Comparison of ENCODE assay signal across 14 cellular contexts in genomic region chr17:1995321-1996242, GRCh38. TPM values are rescaled to one million over a fixed set of nuclear protein-coding genes. Genes with fewer than 3 reads are reported as not detected.
DNase-seq lines count a peak whose midpoint lies in the region; ATAC-seq, FAIRE-seq and TF ChIP-seq lines count a peak whose summit lies in the region.
"Had no signal": no experiment of that assay in that cellular context is flagged by ENCODE, and none has a peak within 500 bp of the region (broad histone marks: within the 10 kb centered on the region; RNA-seq: fewer than 3 reads in every experiment).

No MANE protein-coding gene starts in this region.

- no peaks in the 10 kb centered on the region for H3K36me3 ChIP-seq in bronchial epithelial cell (ENCODE audit: control insufficient read depth, insufficient read depth, low read length)
- H3K36me3 ChIP-seq: SJCRH30 had no signal

- DNase-seq in HEK293T (ENCODE audit: extremely low spot score) (no peak), bronchial epithelial cell (ENCODE audit: low read depth) (no peak), mucosa of gallbladder (ENCODE audit: low spot score) (peak; percentile 30), GM20000 (ENCODE audit: low spot score) (no peak)
- DNase-seq: activated T-cell treated with anti-CD3 and anti-CD28 coated beads, Interleukin-2, amount 50 U/mL, for 72 hours; cortex of kidney; NCI-H2081 treated with DMSO at 0.1 percent for 48 hours; SJCRH30; stimulated activated naive CD4-positive, alpha-beta T cell treated with Interleukin-2 at 50 U/mL for 16 hours had no signal

- ATAC-seq in GM21381 (IDR thresholded peaks at IDR 0.05; ENCODE audit: unreplicated experiment), result no peak
- no peak for ATAC-seq in HG02884 (IDR thresholded peaks at IDR 0.05; ENCODE audit: unreplicated experiment)
- ATAC-seq in GM18907 (IDR thresholded peaks at IDR 0.05; ENCODE audit: unreplicated experiment), result no peak
- ATAC-seq: activated T-cell treated with anti-CD3 and anti-CD28 coated beads, Interleukin-2, amount 50 U/mL, for 72 hours; HCT116 had no signal

- POLR2A ChIA-PET in HEK293T (lab: Yijun Ruan, JAX), result interaction anchor here (0.7 kb wide), 1 partner anchor 24 kb away, joined by 3 read pairs; no protein-coding TSS in a partner anchor

- H3K27ac ChIP-seq in 22Rv1, result peak overlapping the region; percentile 98
- H3K27ac ChIP-seq: SJCRH30 had no signal

- TF ChIP-seq CTCF in 22Rv1 (IDR thresholded peaks at IDR 0.05) (no peak), bronchial epithelial cell (IDR thresholded peaks at IDR 0.05; ENCODE audit: insufficient read depth, low read length, severe bottlenecking) (no peak), GM20000 (IDR thresholded peaks at IDR 0.05; ENCODE audit: extremely low read depth, missing control alignments) (no peak)

- CTCF ChIA-PET in HEK293T (lab: Yijun Ruan, JAX), result interaction anchor here (0.7 kb wide), 1 partner anchor 16 kb away, joined by 4 read pairs; no protein-coding TSS in a partner anchor

- peak; percentile 23 for FAIRE-seq in bronchial epithelial cell (lab: Jason Lieb, UNC)

- peaks cover 1% of the 10 kb centered on the region for H3K27me3 ChIP-seq in bronchial epithelial cell (ENCODE audit: control insufficient read depth, insufficient read depth, low read length)
- H3K27me3 ChIP-seq: SJCRH30 had no signal

- no peak overlapping the region for H3K4me3 ChIP-seq in bronchial epithelial cell (ENCODE audit: low read depth, low read length)
- H3K4me3 ChIP-seq: SJCRH30 had no signal

TF ChIP-seq in HEK293T, 16 proteins besides CTCF, POLR2A, EP300 and RAD21:
- TF ChIP-seq TARDBP (IDR thresholded peaks at IDR 0.05) (no peak), PKNOX1 (IDR thresholded peaks at IDR 0.05) (0 out of 2 replicates have a peak, but pooled peaks have one; percentile 11)
TF ChIP-seq in HEK293T: peak in this region for 1.

RNA-seq across cellular contexts. Expression of gene RTN4RL1, which starts 29.6 kb away (rescaled TPM):
- total RNA-seq in bronchial epithelial cell (0.13 and 0.26 TPM in 2 replicates), mucosa of gallbladder (9.3 TPM)

RNA-seq across cellular contexts. Expression of gene DPH1, which starts 34.4 kb away (rescaled TPM):
- total RNA-seq in bronchial epithelial cell, result 10.8 and 14.7 TPM in 2 replicates
- 51.5 TPM for total RNA-seq in mucosa of gallbladder

RNA-seq across cellular contexts. Expression of gene OVCA2, which starts 46.2 kb away (rescaled TPM):
- 54.4 and 69.0 TPM in 2 replicates for total RNA-seq in bronchial epithelial cell
- total RNA-seq in mucosa of gallbladder, result 31.8 TPM

RNA-seq across cellular contexts. Expression of gene HIC1, which starts 59.3 kb away (rescaled TPM):
- total RNA-seq in bronchial epithelial cell (0.64 and 1.3 TPM in 2 replicates), mucosa of gallbladder (20.8 TPM)
